Comparison of ENCODE assay signal across 8 cellular contexts in the genomic region with DNA sequence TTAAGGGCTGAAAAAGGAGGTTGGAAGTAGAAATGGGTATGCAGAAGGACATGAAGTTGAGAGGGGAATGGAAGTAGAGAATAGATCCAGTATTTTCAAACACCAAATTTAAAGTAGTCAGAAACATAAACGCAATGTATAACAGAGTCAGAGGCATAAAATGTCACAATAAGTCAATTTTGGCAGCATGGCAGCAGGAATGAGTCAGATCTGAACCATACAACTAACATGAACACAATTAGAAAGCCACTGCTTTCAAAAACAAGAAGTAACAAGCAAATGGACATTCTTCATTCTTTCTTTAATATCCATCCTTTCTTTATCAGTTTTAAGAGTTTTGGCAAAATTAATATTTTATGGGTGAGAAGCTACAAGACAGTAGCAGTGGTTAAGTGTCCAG. TPM values are rescaled to one million over a fixed set of nuclear protein-coding genes. Genes with fewer than 3 reads are reported as not detected.
DNase-seq lines count a peak whose midpoint lies in the region; ATAC-seq and TF ChIP-seq lines count a peak whose summit lies in the region.

No MANE protein-coding gene starts in this region.

- H3K27me3 ChIP-seq in BE2C = no peaks in the 10 kb centered on the region

- peak overlapping the region; percentile 86 for H3K4me3 ChIP-seq in BE2C (ENCODE audit: low read depth, low read length)
- peak overlapping the region; percentile 76 for H3K4me3 ChIP-seq in HFF-Myc (replicated peaks; ENCODE audit: low read depth, low read length)
- H3K4me3 ChIP-seq in foreskin fibroblast (ENCODE audit: low read depth in 1 of 2, low read length in 2 of 2) = no peak overlapping the region

- peak overlapping the region; percentile 96 for H3K4me3 Mint-ChIP-seq in T-helper 2 cell treated with Interferon-gamma antibody and Interleukin-4, amounts not matched to agents 5 μg/mL and 100 μg/mL, for 36 hours

- peaks cover 24% of the 10 kb centered on the region for H3K36me3 ChIP-seq in BE2C

- no peaks in the 10 kb centered on the region for H3K27me3 Mint-ChIP-seq in T-helper 2 cell treated with Interferon-gamma antibody and Interleukin-4, amounts not matched to agents 5 μg/mL and 100 μg/mL, for 36 hours (ENCODE audit: low read depth)

- H3K36me3 Mint-ChIP-seq in T-helper 2 cell treated with Interferon-gamma antibody and Interleukin-4, amounts not matched to agents 5 μg/mL and 100 μg/mL, for 36 hours (ENCODE audit: low read depth) = peaks cover 42% of the 10 kb centered on the region

- H3K27ac Mint-ChIP-seq in T-helper 2 cell treated with Interferon-gamma antibody and Interleukin-4, amounts not matched to agents 5 μg/mL and 100 μg/mL, for 36 hours = peak overlapping the region; percentile 41

- peaks cover 6% of the 10 kb centered on the region for H3K9me3 Mint-ChIP-seq in T-helper 2 cell treated with Interferon-gamma antibody and Interleukin-4, amounts not matched to agents 5 μg/mL and 100 μg/mL, for 36 hours

- no peak for TF ChIP-seq CTCF in BE2C (IDR thresholded peaks at IDR 0.05; ENCODE audit: low read depth, low read length)
- no peak for TF ChIP-seq CTCF in HFF-Myc (IDR thresholded peaks at IDR 0.05; ENCODE audit: low read depth, low read length, missing control alignments)
- TF ChIP-seq CTCF in foreskin fibroblast (IDR thresholded peaks at IDR 0.05; ENCODE audit: low read depth, low read length) = no peak

- H3K4me1 Mint-ChIP-seq in T-helper 2 cell treated with Interferon-gamma antibody and Interleukin-4, amounts not matched to agents 5 μg/mL and 100 μg/mL, for 36 hours (ENCODE audit: low read depth) = peaks cover 38% of the 10 kb centered on the region

- DNase-seq in BE2C = no peak
- no peak for DNase-seq in HFF-Myc (ENCODE audit: extremely low read depth, low read depth)
- no peak for DNase-seq in T-helper 2 cell treated with Interferon-gamma antibody and Interleukin-4, amounts not matched to agents 5 μg/mL and 100 μg/mL, for 36 hours (ENCODE audit: low spot score)
- peak; percentile 49 to 73 for DNase-seq in foreskin fibroblast
- DNase-seq in germinal center (ENCODE audit: low spot score) = no peak
- DNase-seq in occipital lobe (lab: John Stamatoyannopoulos, UW) = no peak

- H3K9me3 ChIP-seq in BE2C = no peaks in the 10 kb centered on the region

- H3K4me1 ChIP-seq in BE2C = no peaks in the 10 kb centered on the region; the same call in 1 of the 2 replicates

- ATAC-seq in HG03196 (IDR thresholded peaks at IDR 0.05; ENCODE audit: unreplicated experiment) = no peak
- ATAC-seq in HG02678 (IDR thresholded peaks at IDR 0.05; ENCODE audit: unreplicated experiment) = no peak

RNA-seq across cellular contexts. Expression of a gene that starts 2.5 kb away (rescaled TPM):
- 54.4 TPM for polyA plus RNA-seq in BE2C (2012; ENCODE audit: insufficient read depth, insufficient read length, low read depth)
- total RNA-seq in occipital lobe = 68.9 TPM

Comparison
In these comparisons a context has a peak if more than half of its experiments do, and no peak if none do; other contexts are left out.
1. DNase-seq: peak in foreskin fibroblast (2 of 2); none in BE2C (single experiment), HFF-Myc (single experiment), T-helper 2 cell treated with Interferon-gamma antibody and Interleukin-4, amounts not matched to agents 5 μg/mL and 100 μg/mL, for 36 hours (single experiment), germinal center (single experiment) and occipital lobe (single experiment).
2. H3K4me3 ChIP-seq: peak in BE2C (single experiment) and HFF-Myc (single experiment); none in foreskin fibroblast (0 of 2).